Comparison of ENCODE assay signal across 1 cellular context in the genomic region with DNA sequence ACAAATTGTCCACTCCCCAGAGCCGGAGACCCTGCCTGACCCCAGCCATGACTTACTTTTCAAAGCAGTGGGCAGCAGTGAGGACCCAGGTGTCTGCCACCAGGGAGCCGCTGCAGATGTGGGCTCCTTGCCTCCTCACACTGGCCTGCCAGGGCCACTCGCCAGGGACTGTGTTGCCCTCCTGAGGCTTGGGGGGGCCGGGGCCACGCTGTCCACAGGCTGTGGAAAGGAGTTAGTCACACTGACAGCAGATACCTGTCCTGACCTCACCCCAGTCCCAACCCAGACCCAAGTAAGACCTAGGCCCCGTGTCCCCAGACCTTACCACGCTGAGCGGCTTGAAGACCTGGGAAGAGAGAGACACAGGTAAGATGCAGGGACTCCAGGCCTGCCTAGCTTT.
TF ChIP-seq lines count a peak whose summit lies in the region.

No MANE protein-coding gene starts in this region.

TF ChIP-seq in HepG2, 621 proteins besides CTCF, POLR2A, EP300 and RAD21:
- no peak for TF ChIP-seq RARG (CRISPR knock-in tag; IDR thresholded peaks at IDR 0.05; ENCODE audit: low read depth)
- TF ChIP-seq POLR2G (IDR thresholded peaks at IDR 0.05; ENCODE audit: low read depth, low read length): 0 out of 2 replicates have a peak, but pooled peaks have one; percentile 28
- peak; percentile 26 for TF ChIP-seq AGO2 (optimal IDR thresholded peaks at IDR 0.05; ENCODE audit: low read depth, low read length)
- TF ChIP-seq SALL1 (CRISPR knock-in tag; IDR thresholded peaks at IDR 0.05): 0 out of 2 replicates have a peak, but pooled peaks have one; percentile 10
- TF ChIP-seq RFX3 (CRISPR knock-in tag; IDR thresholded peaks at IDR 0.05): no peak
- TF ChIP-seq TAF1 (CRISPR knock-in tag; IDR thresholded peaks at IDR 0.05): no peak
